ENCODE assay signal across 13 cellular contexts in genomic region chr1:7648761-7649384, GRCh38.
A peak's percentile ranks its signal among the peaks of the same experiment; 100 is the strongest.
DNase-seq lines count a peak whose midpoint lies in the region; ATAC-seq, FAIRE-seq and TF ChIP-seq lines count a peak whose summit lies in the region.
"Had no signal": no experiment of that assay in that cellular context is flagged by ENCODE, and none has a peak within 500 bp of the region (broad histone marks: within the 10 kb centered on the region; RNA-seq: fewer than 3 reads in every experiment).

No MANE protein-coding gene starts in this region.

- no peak for TF ChIP-seq CTCF in heart left ventricle (IDR thresholded peaks at IDR 0.05)
- no peak for TF ChIP-seq CTCF in D721Med (IDR thresholded peaks at IDR 0.05; ENCODE audit: insufficient read depth, missing control alignments)

- H3K9ac ChIP-seq in trophoblast cell (ENCODE audit: low read length): no peak overlapping the region

- H3K23ac ChIP-seq in trophoblast cell (ENCODE audit: low read length): no peak overlapping the region

- DNase-seq in Kasumi-1 (lab: John Stamatoyannopoulos, UW) (peak; percentile 99), RPMI8226 (peak; percentile 91), heart left ventricle (peak in 1 of 5 donors; percentile 57), trophoblast cell (no peak), D721Med (ENCODE audit: insufficient read length, low spot score) (no peak)
- DNase-seq: NCI-H226; nephron progenitor cell; SHP77; stimulated activated CD8-positive, alpha-beta memory T cell treated with anti-CD3 and anti-CD28 coated beads, Interleukin-4, amount 100 ng/mL, for 48 hours had no signal

- peaks cover 0 to 24% (median 8%) of the 10 kb centered on the region in 12 donors for H3K4me1 ChIP-seq in heart left ventricle
- H3K4me1 ChIP-seq in trophoblast cell (ENCODE audit: control insufficient read depth in 1 of 2, insufficient read depth in 2 of 2, low read length in 2 of 2): no peaks in the 10 kb centered on the region

- H3K18ac ChIP-seq in trophoblast cell (ENCODE audit: low read length): no peak overlapping the region

- H4K8ac ChIP-seq in trophoblast cell (ENCODE audit: low read depth, low read length): no peak overlapping the region

- peaks cover 0 to 5% (median 0%) of the 10 kb centered on the region in 12 donors for H3K9me3 ChIP-seq in heart left ventricle
- H3K9me3 ChIP-seq in trophoblast cell (ENCODE audit: insufficient read depth, low read depth, low read length): no peaks in the 10 kb centered on the region

- no peaks in the 10 kb centered on the region for H3K79me2 ChIP-seq in trophoblast cell (ENCODE audit: control insufficient read depth, insufficient read depth, low read length, poor library complexity)

- H3K27ac ChIP-seq in heart left ventricle (peak overlapping the region in 1 of 12 donors; percentile 11), temporal lobe (ENCODE audit: low read depth, low read length) (peak overlapping the region; percentile 17), trophoblast cell (ENCODE audit: low read depth, low read length) (no peak overlapping the region)

- H3K79me1 ChIP-seq in trophoblast cell (ENCODE audit: low read length): no peaks in the 10 kb centered on the region

- H3K36me3 ChIP-seq in heart left ventricle: no peaks in the 10 kb centered on the region
- H3K36me3 ChIP-seq in trophoblast cell (ENCODE audit: control insufficient read depth in 1 of 2, insufficient read depth in 2 of 2, low read length in 2 of 2): no peaks in the 10 kb centered on the region

- no peak overlapping the region for H3K4me2 ChIP-seq in trophoblast cell (ENCODE audit: low read length)

- WGBS in heart left ventricle, 4 donors: 44 to 52% (median 49%) methylated on average over 14 of the region's 14 CpGs
- no CpG with 5 or more reads among the region's 14 CpGs for WGBS in trophoblast cell (ENCODE audit: extremely low coverage, insufficient coverage, insufficient read length)

- H3K14ac ChIP-seq in trophoblast cell (ENCODE audit: low read length): no peak overlapping the region

- TF ChIP-seq POLR2A in heart left ventricle (IDR thresholded peaks at IDR 0.05): no peak

- H2BK120ac ChIP-seq in trophoblast cell (ENCODE audit: insufficient read depth, low read length, poor library complexity): no peak overlapping the region

- H4K91ac ChIP-seq in trophoblast cell (ENCODE audit: low read depth, low read length): no peak overlapping the region

- H3K4me3 ChIP-seq in heart left ventricle: no peak overlapping the region
- H3K4me3 ChIP-seq in trophoblast cell (ENCODE audit: low read depth, low read length): no peak overlapping the region
- H3K4me3 ChIP-seq: K562 had no signal

- no peak overlapping the region for H2BK5ac ChIP-seq in trophoblast cell (ENCODE audit: low read depth, low read length, poor library complexity)

- FAIRE-seq in D721Med (lab: Jason Lieb, UNC): no peak
- FAIRE-seq: K562 had no signal

- peaks cover 0 to 3% (median 0%) of the 10 kb centered on the region in 9 donors for H3K27me3 ChIP-seq in heart left ventricle
- no peaks in the 10 kb centered on the region for H3K27me3 ChIP-seq in trophoblast cell (ENCODE audit: insufficient read depth, low read length)

- H2AFZ ChIP-seq in trophoblast cell (ENCODE audit: insufficient read depth, low read length, poor library complexity): no peak overlapping the region

- intact Hi-C loops in heart left ventricle (cut with DNase I): loop anchor here (5.0 to 10.0 kb wide), 17 partner anchors 64 to 932 kb away; no protein-coding TSS in a partner anchor

- H3K4ac ChIP-seq in trophoblast cell (ENCODE audit: low read depth, low read length): no peak overlapping the region

- H2BK12ac ChIP-seq in trophoblast cell (ENCODE audit: low read length): no peak overlapping the region

- H4K12ac ChIP-seq in trophoblast cell (ENCODE audit: low read depth, low read length): no peak overlapping the region

- H2AK5ac ChIP-seq in trophoblast cell (ENCODE audit: low read length): no peak overlapping the region

- ATAC-seq in heart left ventricle (peak in 3 of 4 donors; percentile 4 to 25 (median 19)), GM19397 (IDR thresholded peaks at IDR 0.05; ENCODE audit: unreplicated experiment) (no peak)
- ATAC-seq: HCT116, K562 had no signal

Comparison
In these comparisons a context has a peak if more than half of its experiments do, and no peak if none do; other contexts are left out.
1. DNase-seq: peak in Kasumi-1 (2 of 2) and RPMI8226 (single experiment); none in trophoblast cell (0 of 2) and D721Med (single experiment).